ENCODE assay signal across 12 cellular contexts in genomic region chr4:78704981-78705757, GRCh38.
DNase-seq lines count a peak whose midpoint lies in the region; ATAC-seq and TF ChIP-seq lines count a peak whose summit lies in the region.
"Had no signal": no experiment of that assay in that cellular context is flagged by ENCODE, and none has a peak within 500 bp of the region (broad histone marks: within the 10 kb centered on the region; RNA-seq: fewer than 3 reads in every experiment).

No MANE protein-coding gene starts in this region.

- TF ChIP-seq EP300 in SK-N-SH (IDR thresholded peaks at IDR 0.05; ENCODE audit: borderline replicate concordance in 1 of 2, low read depth in 1 of 2, low read length in 1 of 2), result no peak

- WGBS in SK-N-SH (ENCODE audit: low lambda C conversion rate), result 87% methylated on average over 4 of the region's 4 CpGs

- H3K36me3 Mint-ChIP-seq in progenitor cell of endocrine pancreas (ENCODE audit: insufficient read depth), result peaks cover 2% of the 10 kb centered on the region

- no peak overlapping the region for H2AFZ ChIP-seq in SK-N-SH (ENCODE audit: low read depth)

- H3K4me1 Mint-ChIP-seq in progenitor cell of endocrine pancreas (ENCODE audit: low read depth), result peaks cover 6% of the 10 kb centered on the region

- TF ChIP-seq RAD21 in SK-N-SH (IDR thresholded peaks at IDR 0.05; ENCODE audit: low read length), result no peak

- no peak overlapping the region for H3K27ac ChIP-seq in SK-N-SH (ENCODE audit: low read depth in 2 of 2, low read length in 1 of 2)
- H3K27ac ChIP-seq in temporal lobe (ENCODE audit: low read depth, low read length), result peak overlapping the region; percentile 30
- H3K27ac ChIP-seq: cardiac muscle cell had no signal

- H3K4me1 ChIP-seq in SK-N-SH (ENCODE audit: control insufficient read depth in 1 of 2, insufficient read depth in 2 of 2, low read depth in 1 of 2, low read length in 1 of 2), result no peaks in the 10 kb centered on the region; a peak in 1 of 4 replicates

- peaks cover 4% of the 10 kb centered on the region for H3F3A ChIP-seq in SK-N-SH (replicated peaks; ENCODE audit: insufficient read depth)

- peaks cover 5% of the 10 kb centered on the region; the same call in 1 of the 2 replicates for H3K9me3 ChIP-seq in SK-N-SH

- H3K9me2 ChIP-seq in SK-N-SH, result no peaks in the 10 kb centered on the region

- no peaks in the 10 kb centered on the region for H3K36me3 ChIP-seq in SK-N-SH (replicated peaks in 1 of 2; ENCODE audit: control insufficient read depth in 1 of 2, insufficient read depth in 2 of 2, low read length in 1 of 2)
- H3K36me3 ChIP-seq: cardiac muscle cell had no signal

- ATAC-seq in SK-N-SH treated with all-trans-retinoic acid at 6 μM for 48 hours, result peak; percentile 85
- ATAC-seq: HCT116 had no signal

- no peak overlapping the region for H3K9ac ChIP-seq in SK-N-SH

- no peak for DNase-seq in SK-N-SH
- DNase-seq in amniotic epithelial cell (ENCODE audit: low read depth), result peak; percentile 64
- DNase-seq in glomerular visceral epithelial cell (ENCODE audit: extremely low spot score), result peak; percentile 61
- DNase-seq in GM10248 (ENCODE audit: extremely low spot score), result no peak
- DNase-seq in NCI-H345 treated with DMSO at 0.1 percent for 48 hours (lab: John Stamatoyannopoulos, UW; ENCODE audit: unreplicated experiment), result no peak
- DNase-seq in progenitor cell of endocrine pancreas (ENCODE audit: low spot score, unreplicated experiment), result no peak
- DNase-seq: activated CD4-positive, alpha-beta T cell treated with anti-CD3 and anti-CD28 coated beads, Interleukin-2, amount 50 U/mL, for 4 hours had no signal

- H3K27me3 Mint-ChIP-seq in progenitor cell of endocrine pancreas, result no peaks in the 10 kb centered on the region

- H4K20me1 ChIP-seq in SK-N-SH (ENCODE audit: insufficient read depth), result no peaks in the 10 kb centered on the region

- H3K79me2 ChIP-seq in SK-N-SH (ENCODE audit: insufficient read depth), result no peaks in the 10 kb centered on the region

- no peak for TF ChIP-seq CTCF in SK-N-SH (IDR thresholded peaks at IDR 0.05)
- TF ChIP-seq CTCF in GM10248 (IDR thresholded peaks at IDR 0.05; ENCODE audit: control extremely low read depth, extremely low read depth, low read depth, missing control alignments), result no peak
- no peak for TF ChIP-seq CTCF in progenitor cell of endocrine pancreas (IDR thresholded peaks at IDR 0.05; ENCODE audit: unreplicated experiment)

- H3K4me3 ChIP-seq in SK-N-SH (ENCODE audit: low read depth in 2 of 2, low read length in 1 of 2), result no peak overlapping the region
- H3K4me3 ChIP-seq: cardiac muscle cell, skin epidermis had no signal

- peaks cover 8% of the 10 kb centered on the region for H3K9me3 Mint-ChIP-seq in progenitor cell of endocrine pancreas (ENCODE audit: low read depth)

- H3K4me3 Mint-ChIP-seq in progenitor cell of endocrine pancreas (ENCODE audit: low read depth), result no peak overlapping the region

- no peak overlapping the region for H3K27ac Mint-ChIP-seq in progenitor cell of endocrine pancreas

- POLR2A ChIA-PET in SK-N-SH (lab: Yijun Ruan, JAX), result no interaction called here
- POLR2A ChIA-PET in GM10248 (lab: Yijun Ruan, JAX), result no interaction called here

- CTCF ChIA-PET in SK-N-SH (lab: Yijun Ruan, JAX), result no interaction called here
- CTCF ChIA-PET in GM10248 (lab: Yijun Ruan, JAX), result interaction anchor here (0.8 to 0.9 kb wide), 3 partner anchors 14 to 21 kb away, joined by 3 read pairs; no protein-coding TSS in a partner anchor

- no peaks in the 10 kb centered on the region for H3K27me3 ChIP-seq in SK-N-SH (ENCODE audit: insufficient read depth)
- H3K27me3 ChIP-seq: cardiac muscle cell had no signal

- no peak overlapping the region for H3K4me2 ChIP-seq in SK-N-SH

TF ChIP-seq in SK-N-SH treated with all-trans-retinoic acid at 6 μM for 48 hours, 23 proteins besides CTCF, POLR2A, EP300 and RAD21:
- TF ChIP-seq ZNF565 (CRISPR knock-in tag; conservative IDR thresholded peaks at IDR 0.05; ENCODE audit: low read depth) (no peak), PATZ1 (CRISPR knock-in tag; IDR thresholded peaks at IDR 0.05; ENCODE audit: borderline replicate concordance) (no peak), ESRRG (CRISPR knock-in tag; IDR thresholded peaks at IDR 0.05) (no peak), ZNF8 (CRISPR knock-in tag; IDR thresholded peaks at IDR 0.05) (no peak), RARB (CRISPR knock-in tag; IDR thresholded peaks at IDR 0.05) (no peak), ISL1 (CRISPR knock-in tag; IDR thresholded peaks at IDR 0.05) (no peak), TCF4 (CRISPR knock-in tag; IDR thresholded peaks at IDR 0.05; ENCODE audit: borderline replicate concordance) (no peak)

TF ChIP-seq in SK-N-SH, 30 proteins besides CTCF, POLR2A, EP300 and RAD21:
- no peak for TF ChIP-seq YY1 (IDR thresholded peaks at IDR 0.05; ENCODE audit: low read depth)
- TF ChIP-seq FOSL2 (IDR thresholded peaks at IDR 0.05; ENCODE audit: borderline replicate concordance, low read depth), result no peak
- no peak for TF ChIP-seq MEF2A (IDR thresholded peaks at IDR 0.05; ENCODE audit: borderline replicate concordance, low read depth)
- no peak for TF ChIP-seq RCOR1 (IDR thresholded peaks at IDR 0.05; ENCODE audit: low read length)
- TF ChIP-seq CHD2 (IDR thresholded peaks at IDR 0.05; ENCODE audit: low read length, partially characterized antibody), result no peak
TF ChIP-seq in SK-N-SH: peak in this region for 0.

Comparison
In these comparisons a context has a peak if more than half of its experiments do, and no peak if none do; other contexts are left out.
1. DNase-seq: peak in amniotic epithelial cell (single experiment) and glomerular visceral epithelial cell (single experiment); none in SK-N-SH (single experiment), GM10248 (single experiment), NCI-H345 treated with DMSO at 0.1 percent for 48 hours (single experiment) and progenitor cell of endocrine pancreas (single experiment).